1 cellular context compared by ENCODE assay signal in the genomic region with DNA sequence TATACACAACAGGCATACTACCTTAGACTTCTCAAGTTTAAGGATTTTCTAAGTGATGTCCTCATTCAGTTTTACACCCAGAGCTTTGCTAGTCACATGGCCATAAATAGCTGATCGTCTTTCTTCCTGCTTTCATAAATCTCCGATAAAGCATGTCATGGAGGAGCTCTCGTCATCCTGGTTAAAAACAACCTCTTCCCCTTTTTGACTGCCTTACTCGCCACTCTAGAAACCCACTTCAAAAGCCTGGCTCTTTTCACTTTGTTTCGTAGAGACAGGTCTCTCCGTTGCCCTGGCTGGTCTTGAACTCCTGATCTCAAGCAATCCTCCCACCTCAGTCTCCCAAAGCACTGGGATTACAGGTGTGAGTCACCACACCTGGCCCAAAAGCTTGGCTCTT.
TF ChIP-seq lines count a peak whose summit lies in the region.

No MANE protein-coding gene starts in this region.

TF ChIP-seq in K562, 482 proteins besides CTCF, POLR2A, EP300 and RAD21 (continued from another document and continues in another):
- TF ChIP-seq, protein P1, sequence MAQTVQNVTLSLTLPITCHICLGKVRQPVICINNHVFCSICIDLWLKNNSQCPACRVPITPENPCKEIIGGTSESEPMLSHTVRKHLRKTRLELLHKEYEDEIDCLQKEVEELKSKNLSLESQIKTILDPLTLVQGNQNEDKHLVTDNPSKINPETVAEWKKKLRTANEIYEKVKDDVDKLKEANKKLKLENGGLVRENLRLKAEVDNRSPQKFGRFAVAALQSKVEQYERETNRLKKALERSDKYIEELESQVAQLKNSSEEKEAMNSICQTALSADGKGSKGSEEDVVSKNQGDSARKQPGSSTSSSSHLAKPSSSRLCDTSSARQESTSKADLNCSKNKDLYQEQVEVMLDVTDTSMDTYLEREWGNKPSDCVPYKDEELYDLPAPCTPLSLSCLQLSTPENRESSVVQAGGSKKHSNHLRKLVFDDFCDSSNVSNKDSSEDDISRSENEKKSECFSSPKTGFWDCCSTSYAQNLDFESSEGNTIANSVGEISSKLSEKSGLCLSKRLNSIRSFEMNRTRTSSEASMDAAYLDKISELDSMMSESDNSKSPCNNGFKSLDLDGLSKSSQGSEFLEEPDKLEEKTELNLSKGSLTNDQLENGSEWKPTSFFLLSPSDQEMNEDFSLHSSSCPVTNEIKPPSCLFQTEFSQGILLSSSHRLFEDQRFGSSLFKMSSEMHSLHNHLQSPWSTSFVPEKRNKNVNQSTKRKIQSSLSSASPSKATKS (CRISPR knock-in tag; IDR thresholded peaks at IDR 0.05) = no peak
- TF ChIP-seq LARP7 (IDR thresholded peaks at IDR 0.05) = no peak
- TF ChIP-seq RBM25 (IDR thresholded peaks at IDR 0.05; ENCODE audit: low read depth, low read length, severe bottlenecking) = no peak
- TF ChIP-seq MTA1 (IDR thresholded peaks at IDR 0.05; ENCODE audit: borderline replicate concordance) = 0 out of 2 replicates have a peak, but pooled peaks have one; percentile 49
- no peak for TF ChIP-seq DIDO1 (tag; IDR thresholded peaks at IDR 0.05; ENCODE audit: low read depth)
- no peak for TF ChIP-seq ZNF217 (CRISPR knock-in tag; IDR thresholded peaks at IDR 0.05)
- 0 out of 2 replicates have a peak, but pooled peaks have one; percentile 8 for TF ChIP-seq PYGO2 (tag; IDR thresholded peaks at IDR 0.05)
- no peak for TF ChIP-seq PCBP2 (IDR thresholded peaks at IDR 0.05; ENCODE audit: low read depth, low read length, poor library complexity, severe bottlenecking)
- TF ChIP-seq NUFIP1 (IDR thresholded peaks at IDR 0.05; ENCODE audit: partially characterized antibody) = no peak
- TF ChIP-seq, protein P2, sequence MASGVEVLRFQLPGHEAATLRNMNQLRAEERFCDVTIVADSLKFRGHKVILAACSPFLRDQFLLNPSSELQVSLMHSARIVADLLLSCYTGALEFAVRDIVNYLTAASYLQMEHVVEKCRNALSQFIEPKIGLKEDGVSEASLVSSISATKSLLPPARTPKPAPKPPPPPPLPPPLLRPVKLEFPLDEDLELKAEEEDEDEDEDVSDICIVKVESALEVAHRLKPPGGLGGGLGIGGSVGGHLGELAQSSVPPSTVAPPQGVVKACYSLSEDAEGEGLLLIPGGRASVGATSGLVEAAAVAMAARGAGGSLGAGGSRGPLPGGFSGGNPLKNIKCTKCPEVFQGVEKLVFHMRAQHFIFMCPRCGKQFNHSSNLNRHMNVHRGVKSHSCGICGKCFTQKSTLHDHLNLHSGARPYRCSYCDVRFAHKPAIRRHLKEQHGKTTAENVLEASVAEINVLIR (CRISPR knock-in tag; IDR thresholded peaks at IDR 0.05) = no peak; the same call in 1 of the 2 replicates
- TF ChIP-seq, protein P3, sequence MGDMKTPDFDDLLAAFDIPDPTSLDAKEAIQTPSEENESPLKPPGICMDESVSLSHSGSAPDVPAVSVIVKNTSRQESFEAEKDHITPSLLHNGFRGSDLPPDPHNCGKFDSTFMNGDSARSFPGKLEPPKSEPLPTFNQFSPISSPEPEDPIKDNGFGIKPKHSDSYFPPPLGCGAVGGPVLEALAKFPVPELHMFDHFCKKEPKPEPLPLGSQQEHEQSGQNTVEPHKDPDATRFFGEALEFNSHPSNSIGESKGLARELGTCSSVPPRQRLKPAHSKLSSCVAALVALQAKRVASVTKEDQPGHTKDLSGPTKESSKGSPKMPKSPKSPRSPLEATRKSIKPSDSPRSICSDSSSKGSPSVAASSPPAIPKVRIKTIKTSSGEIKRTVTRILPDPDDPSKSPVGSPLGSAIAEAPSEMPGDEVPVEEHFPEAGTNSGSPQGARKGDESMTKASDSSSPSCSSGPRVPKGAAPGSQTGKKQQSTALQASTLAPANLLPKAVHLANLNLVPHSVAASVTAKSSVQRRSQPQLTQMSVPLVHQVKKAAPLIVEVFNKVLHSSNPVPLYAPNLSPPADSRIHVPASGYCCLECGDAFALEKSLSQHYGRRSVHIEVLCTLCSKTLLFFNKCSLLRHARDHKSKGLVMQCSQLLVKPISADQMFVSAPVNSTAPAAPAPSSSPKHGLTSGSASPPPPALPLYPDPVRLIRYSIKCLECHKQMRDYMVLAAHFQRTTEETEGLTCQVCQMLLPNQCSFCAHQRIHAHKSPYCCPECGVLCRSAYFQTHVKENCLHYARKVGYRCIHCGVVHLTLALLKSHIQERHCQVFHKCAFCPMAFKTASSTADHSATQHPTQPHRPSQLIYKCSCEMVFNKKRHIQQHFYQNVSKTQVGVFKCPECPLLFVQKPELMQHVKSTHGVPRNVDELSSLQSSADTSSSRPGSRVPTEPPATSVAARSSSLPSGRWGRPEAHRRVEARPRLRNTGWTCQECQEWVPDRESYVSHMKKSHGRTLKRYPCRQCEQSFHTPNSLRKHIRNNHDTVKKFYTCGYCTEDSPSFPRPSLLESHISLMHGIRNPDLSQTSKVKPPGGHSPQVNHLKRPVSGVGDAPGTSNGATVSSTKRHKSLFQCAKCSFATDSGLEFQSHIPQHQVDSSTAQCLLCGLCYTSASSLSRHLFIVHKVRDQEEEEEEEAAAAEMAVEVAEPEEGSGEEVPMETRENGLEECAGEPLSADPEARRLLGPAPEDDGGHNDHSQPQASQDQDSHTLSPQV (IDR thresholded peaks at IDR 0.05) = peak; percentile 94
- no peak for TF ChIP-seq SLC30A9 (CRISPR knock-in tag; IDR thresholded peaks at IDR 0.05)
- TF ChIP-seq PHF21A (IDR thresholded peaks at IDR 0.05; ENCODE audit: borderline replicate concordance, low read depth) = no peak
- TF ChIP-seq, protein P4, sequence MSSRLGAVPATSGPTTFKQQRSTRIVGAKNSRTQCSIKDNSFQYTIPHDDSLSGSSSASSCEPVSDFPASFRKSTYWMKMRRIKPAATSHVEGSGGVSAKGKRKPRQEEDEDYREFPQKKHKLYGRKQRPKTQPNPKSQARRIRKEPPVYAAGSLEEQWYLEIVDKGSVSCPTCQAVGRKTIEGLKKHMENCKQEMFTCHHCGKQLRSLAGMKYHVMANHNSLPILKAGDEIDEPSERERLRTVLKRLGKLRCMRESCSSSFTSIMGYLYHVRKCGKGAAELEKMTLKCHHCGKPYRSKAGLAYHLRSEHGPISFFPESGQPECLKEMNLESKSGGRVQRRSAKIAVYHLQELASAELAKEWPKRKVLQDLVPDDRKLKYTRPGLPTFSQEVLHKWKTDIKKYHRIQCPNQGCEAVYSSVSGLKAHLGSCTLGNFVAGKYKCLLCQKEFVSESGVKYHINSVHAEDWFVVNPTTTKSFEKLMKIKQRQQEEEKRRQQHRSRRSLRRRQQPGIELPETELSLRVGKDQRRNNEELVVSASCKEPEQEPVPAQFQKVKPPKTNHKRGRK (tag; IDR thresholded peaks at IDR 0.05) = no peak
- TF ChIP-seq IRF2 (CRISPR knock-in tag; IDR thresholded peaks at IDR 0.05) = no peak
- no peak for TF ChIP-seq ZNF184 (CRISPR knock-in tag; IDR thresholded peaks at IDR 0.05)
- no peak for TF ChIP-seq SNIP1 (IDR thresholded peaks at IDR 0.05; ENCODE audit: low read depth)
- TF ChIP-seq ZNF175 (CRISPR knock-in tag; IDR thresholded peaks at IDR 0.05; ENCODE audit: low read depth) = peak; percentile 90
- TF ChIP-seq POLR2B (IDR thresholded peaks at IDR 0.05; ENCODE audit: low read depth, partially characterized antibody) = no peak
- TF ChIP-seq, protein P5, sequence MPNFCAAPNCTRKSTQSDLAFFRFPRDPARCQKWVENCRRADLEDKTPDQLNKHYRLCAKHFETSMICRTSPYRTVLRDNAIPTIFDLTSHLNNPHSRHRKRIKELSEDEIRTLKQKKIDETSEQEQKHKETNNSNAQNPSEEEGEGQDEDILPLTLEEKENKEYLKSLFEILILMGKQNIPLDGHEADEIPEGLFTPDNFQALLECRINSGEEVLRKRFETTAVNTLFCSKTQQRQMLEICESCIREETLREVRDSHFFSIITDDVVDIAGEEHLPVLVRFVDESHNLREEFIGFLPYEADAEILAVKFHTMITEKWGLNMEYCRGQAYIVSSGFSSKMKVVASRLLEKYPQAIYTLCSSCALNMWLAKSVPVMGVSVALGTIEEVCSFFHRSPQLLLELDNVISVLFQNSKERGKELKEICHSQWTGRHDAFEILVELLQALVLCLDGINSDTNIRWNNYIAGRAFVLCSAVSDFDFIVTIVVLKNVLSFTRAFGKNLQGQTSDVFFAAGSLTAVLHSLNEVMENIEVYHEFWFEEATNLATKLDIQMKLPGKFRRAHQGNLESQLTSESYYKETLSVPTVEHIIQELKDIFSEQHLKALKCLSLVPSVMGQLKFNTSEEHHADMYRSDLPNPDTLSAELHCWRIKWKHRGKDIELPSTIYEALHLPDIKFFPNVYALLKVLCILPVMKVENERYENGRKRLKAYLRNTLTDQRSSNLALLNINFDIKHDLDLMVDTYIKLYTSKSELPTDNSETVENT (CRISPR knock-in tag; IDR thresholded peaks at IDR 0.05) = no peak
- TF ChIP-seq ZNF79 (CRISPR knock-in tag; IDR thresholded peaks at IDR 0.05; ENCODE audit: low read depth) = peak; percentile 74
- TF ChIP-seq CHD2 (IDR thresholded peaks at IDR 0.05; ENCODE audit: low read depth, low read length) = no peak
- TF ChIP-seq, protein P6, sequence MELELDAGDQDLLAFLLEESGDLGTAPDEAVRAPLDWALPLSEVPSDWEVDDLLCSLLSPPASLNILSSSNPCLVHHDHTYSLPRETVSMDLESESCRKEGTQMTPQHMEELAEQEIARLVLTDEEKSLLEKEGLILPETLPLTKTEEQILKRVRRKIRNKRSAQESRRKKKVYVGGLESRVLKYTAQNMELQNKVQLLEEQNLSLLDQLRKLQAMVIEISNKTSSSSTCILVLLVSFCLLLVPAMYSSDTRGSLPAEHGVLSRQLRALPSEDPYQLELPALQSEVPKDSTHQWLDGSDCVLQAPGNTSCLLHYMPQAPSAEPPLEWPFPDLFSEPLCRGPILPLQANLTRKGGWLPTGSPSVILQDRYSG (tag; conservative IDR thresholded peaks at IDR 0.05; ENCODE audit: low read depth) = peak; percentile 85; the same call in 1 of the 2 replicates
- TF ChIP-seq ZNF232 (CRISPR knock-in tag; IDR thresholded peaks at IDR 0.05) = no peak
- TF ChIP-seq, protein P7, sequence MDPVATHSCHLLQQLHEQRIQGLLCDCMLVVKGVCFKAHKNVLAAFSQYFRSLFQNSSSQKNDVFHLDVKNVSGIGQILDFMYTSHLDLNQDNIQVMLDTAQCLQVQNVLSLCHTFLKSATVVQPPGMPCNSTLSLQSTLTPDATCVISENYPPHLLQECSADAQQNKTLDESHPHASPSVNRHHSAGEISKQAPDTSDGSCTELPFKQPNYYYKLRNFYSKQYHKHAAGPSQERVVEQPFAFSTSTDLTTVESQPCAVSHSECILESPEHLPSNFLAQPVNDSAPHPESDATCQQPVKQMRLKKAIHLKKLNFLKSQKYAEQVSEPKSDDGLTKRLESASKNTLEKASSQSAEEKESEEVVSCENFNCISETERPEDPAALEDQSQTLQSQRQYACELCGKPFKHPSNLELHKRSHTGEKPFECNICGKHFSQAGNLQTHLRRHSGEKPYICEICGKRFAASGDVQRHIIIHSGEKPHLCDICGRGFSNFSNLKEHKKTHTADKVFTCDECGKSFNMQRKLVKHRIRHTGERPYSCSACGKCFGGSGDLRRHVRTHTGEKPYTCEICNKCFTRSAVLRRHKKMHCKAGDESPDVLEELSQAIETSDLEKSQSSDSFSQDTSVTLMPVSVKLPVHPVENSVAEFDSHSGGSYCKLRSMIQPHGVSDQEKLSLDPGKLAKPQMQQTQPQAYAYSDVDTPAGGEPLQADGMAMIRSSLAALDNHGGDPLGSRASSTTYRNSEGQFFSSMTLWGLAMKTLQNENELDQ (CRISPR knock-in tag; IDR thresholded peaks at IDR 0.05; ENCODE audit: borderline replicate concordance) = no peak
- TF ChIP-seq, protein P8, sequence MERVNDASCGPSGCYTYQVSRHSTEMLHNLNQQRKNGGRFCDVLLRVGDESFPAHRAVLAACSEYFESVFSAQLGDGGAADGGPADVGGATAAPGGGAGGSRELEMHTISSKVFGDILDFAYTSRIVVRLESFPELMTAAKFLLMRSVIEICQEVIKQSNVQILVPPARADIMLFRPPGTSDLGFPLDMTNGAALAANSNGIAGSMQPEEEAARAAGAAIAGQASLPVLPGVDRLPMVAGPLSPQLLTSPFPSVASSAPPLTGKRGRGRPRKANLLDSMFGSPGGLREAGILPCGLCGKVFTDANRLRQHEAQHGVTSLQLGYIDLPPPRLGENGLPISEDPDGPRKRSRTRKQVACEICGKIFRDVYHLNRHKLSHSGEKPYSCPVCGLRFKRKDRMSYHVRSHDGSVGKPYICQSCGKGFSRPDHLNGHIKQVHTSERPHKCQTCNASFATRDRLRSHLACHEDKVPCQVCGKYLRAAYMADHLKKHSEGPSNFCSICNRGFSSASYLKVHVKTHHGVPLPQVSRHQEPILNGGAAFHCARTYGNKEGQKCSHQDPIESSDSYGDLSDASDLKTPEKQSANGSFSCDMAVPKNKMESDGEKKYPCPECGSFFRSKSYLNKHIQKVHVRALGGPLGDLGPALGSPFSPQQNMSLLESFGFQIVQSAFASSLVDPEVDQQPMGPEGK (CRISPR knock-in tag; IDR thresholded peaks at IDR 0.05; ENCODE audit: borderline replicate concordance) = no peak
- no peak for TF ChIP-seq ZNF140 (CRISPR knock-in tag; IDR thresholded peaks at IDR 0.05)
- TF ChIP-seq, protein P9, sequence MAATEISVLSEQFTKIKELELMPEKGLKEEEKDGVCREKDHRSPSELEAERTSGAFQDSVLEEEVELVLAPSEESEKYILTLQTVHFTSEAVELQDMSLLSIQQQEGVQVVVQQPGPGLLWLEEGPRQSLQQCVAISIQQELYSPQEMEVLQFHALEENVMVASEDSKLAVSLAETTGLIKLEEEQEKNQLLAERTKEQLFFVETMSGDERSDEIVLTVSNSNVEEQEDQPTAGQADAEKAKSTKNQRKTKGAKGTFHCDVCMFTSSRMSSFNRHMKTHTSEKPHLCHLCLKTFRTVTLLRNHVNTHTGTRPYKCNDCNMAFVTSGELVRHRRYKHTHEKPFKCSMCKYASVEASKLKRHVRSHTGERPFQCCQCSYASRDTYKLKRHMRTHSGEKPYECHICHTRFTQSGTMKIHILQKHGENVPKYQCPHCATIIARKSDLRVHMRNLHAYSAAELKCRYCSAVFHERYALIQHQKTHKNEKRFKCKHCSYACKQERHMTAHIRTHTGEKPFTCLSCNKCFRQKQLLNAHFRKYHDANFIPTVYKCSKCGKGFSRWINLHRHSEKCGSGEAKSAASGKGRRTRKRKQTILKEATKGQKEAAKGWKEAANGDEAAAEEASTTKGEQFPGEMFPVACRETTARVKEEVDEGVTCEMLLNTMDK (IDR thresholded peaks at IDR 0.05; ENCODE audit: borderline replicate concordance, insufficient read depth, low read depth, low read length, poor library complexity, severe bottlenecking) = no peak
- TF ChIP-seq, protein P10, sequence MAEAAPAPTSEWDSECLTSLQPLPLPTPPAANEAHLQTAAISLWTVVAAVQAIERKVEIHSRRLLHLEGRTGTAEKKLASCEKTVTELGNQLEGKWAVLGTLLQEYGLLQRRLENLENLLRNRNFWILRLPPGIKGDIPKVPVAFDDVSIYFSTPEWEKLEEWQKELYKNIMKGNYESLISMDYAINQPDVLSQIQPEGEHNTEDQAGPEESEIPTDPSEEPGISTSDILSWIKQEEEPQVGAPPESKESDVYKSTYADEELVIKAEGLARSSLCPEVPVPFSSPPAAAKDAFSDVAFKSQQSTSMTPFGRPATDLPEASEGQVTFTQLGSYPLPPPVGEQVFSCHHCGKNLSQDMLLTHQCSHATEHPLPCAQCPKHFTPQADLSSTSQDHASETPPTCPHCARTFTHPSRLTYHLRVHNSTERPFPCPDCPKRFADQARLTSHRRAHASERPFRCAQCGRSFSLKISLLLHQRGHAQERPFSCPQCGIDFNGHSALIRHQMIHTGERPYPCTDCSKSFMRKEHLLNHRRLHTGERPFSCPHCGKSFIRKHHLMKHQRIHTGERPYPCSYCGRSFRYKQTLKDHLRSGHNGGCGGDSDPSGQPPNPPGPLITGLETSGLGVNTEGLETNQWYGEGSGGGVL (CRISPR knock-in tag; IDR thresholded peaks at IDR 0.05) = no peak
